ENCODE assay signal across 19 cellular contexts in genomic region chr9:74557577-74557976, GRCh38.
A peak's percentile ranks its signal among the peaks of the same experiment; 100 is the strongest.
DNase-seq lines count a peak whose midpoint lies in the region; ATAC-seq and TF ChIP-seq lines count a peak whose summit lies in the region.
"Had no signal": no experiment of that assay in that cellular context is flagged by ENCODE, and none has a peak within 500 bp of the region (broad histone marks: within the 10 kb centered on the region; RNA-seq: fewer than 3 reads in every experiment).

No MANE protein-coding gene starts in this region.

- no peak overlapping the region for H3K4me3 Mint-ChIP-seq in activated B cell treated with CpG ODN at 0.5 μM for 24 hours
- no peak overlapping the region for H3K4me3 Mint-ChIP-seq in stimulated activated naive CD8-positive, alpha-beta T cell treated with anti-CD3 and anti-CD28 coated beads, Interleukin-15, amount 100 ng/mL, for 72 hours
- H3K4me3 Mint-ChIP-seq: activated naive CD8-positive, alpha-beta T cell treated with anti-CD3 and anti-CD28 coated beads for 36 hours; activated T-cell treated with anti-CD3 and anti-CD28 coated beads, Interleukin-2, amount 50 U/mL, for 4 hours; CD8-positive, alpha-beta memory T cell; effector memory CD8-positive, alpha-beta T cell; GM23338 had no signal

- POLR2A ChIA-PET in activated B cell treated with CpG ODN at 0.5 μM for 24 hours (lab: Charles Lee): no interaction called here

- intact Hi-C loops in activated B cell treated with CpG ODN at 0.5 μM for 24 hours (cut with micrococcal nuclease): no loop called here

- H3K27ac Mint-ChIP-seq in activated B cell treated with CpG ODN at 0.5 μM for 24 hours: no peak overlapping the region
- no peak overlapping the region for H3K27ac Mint-ChIP-seq in stimulated activated naive CD8-positive, alpha-beta T cell treated with anti-CD3 and anti-CD28 coated beads, Interleukin-15, amount 100 ng/mL, for 72 hours
- H3K27ac Mint-ChIP-seq: activated naive CD8-positive, alpha-beta T cell treated with anti-CD3 and anti-CD28 coated beads for 36 hours; CD8-positive, alpha-beta memory T cell; effector memory CD8-positive, alpha-beta T cell; GM23338 had no signal

- peaks cover 16% of the 10 kb centered on the region for H3K4me1 Mint-ChIP-seq in activated B cell treated with CpG ODN at 0.5 μM for 24 hours
- peaks cover 8% of the 10 kb centered on the region for H3K4me1 Mint-ChIP-seq in stimulated activated naive CD8-positive, alpha-beta T cell treated with anti-CD3 and anti-CD28 coated beads, Interleukin-15, amount 100 ng/mL, for 72 hours
- H3K4me1 Mint-ChIP-seq: activated naive CD8-positive, alpha-beta T cell treated with anti-CD3 and anti-CD28 coated beads for 36 hours; CD8-positive, alpha-beta memory T cell had no signal

- peak; percentile 26 for ATAC-seq in GM19395 (IDR thresholded peaks at IDR 0.05; ENCODE audit: unreplicated experiment)
- peak; percentile 27 for ATAC-seq in HG03103 (IDR thresholded peaks at IDR 0.05; ENCODE audit: low read depth, unreplicated experiment)
- peak; percentile 37 for ATAC-seq in activated B cell treated with CpG ODN at 0.5 μM for 24 hours (ENCODE audit: low read depth)
- no peak for ATAC-seq in HG02678 (IDR thresholded peaks at IDR 0.05; ENCODE audit: unreplicated experiment)
- no peak for ATAC-seq in stimulated activated naive CD8-positive, alpha-beta T cell treated with anti-CD3 and anti-CD28 coated beads, Interleukin-15, amount 100 ng/mL, for 72 hours
- no peak for ATAC-seq in HG02623 (IDR thresholded peaks at IDR 0.05; ENCODE audit: unreplicated experiment)
- ATAC-seq: A549; effector memory CD8-positive, alpha-beta T cell; GM23338; left cardiac atrium had no signal

- no peaks in the 10 kb centered on the region for H3K9me3 Mint-ChIP-seq in activated B cell treated with CpG ODN at 0.5 μM for 24 hours
- no peaks in the 10 kb centered on the region for H3K9me3 Mint-ChIP-seq in stimulated activated naive CD8-positive, alpha-beta T cell treated with anti-CD3 and anti-CD28 coated beads, Interleukin-15, amount 100 ng/mL, for 72 hours
- H3K9me3 Mint-ChIP-seq: activated naive CD8-positive, alpha-beta T cell treated with anti-CD3 and anti-CD28 coated beads for 36 hours; activated T-cell treated with anti-CD3 and anti-CD28 coated beads, Interleukin-2, amount 50 U/mL, for 4 hours; CD8-positive, alpha-beta memory T cell; GM23338 had no signal

- peak; percentile 14 for DNase-seq in Ammon's horn (ENCODE audit: low spot score)
- DNase-seq in activated B cell treated with CpG ODN at 0.5 μM for 24 hours: no peak
- DNase-seq in NCI-H1105 (lab: John Stamatoyannopoulos, UW): no peak
- no peak for DNase-seq in stimulated activated naive CD8-positive, alpha-beta T cell treated with anti-CD3 and anti-CD28 coated beads, Interleukin-15, amount 100 ng/mL, for 72 hours
- DNase-seq: activated CD4-positive, alpha-beta T cell treated with anti-CD3 and anti-CD28 coated beads, Interleukin-2, amount 50 U/mL, for 48 hours; activated naive CD8-positive, alpha-beta T cell treated with anti-CD3 and anti-CD28 coated beads for 36 hours; activated T-cell treated with anti-CD3 and anti-CD28 coated beads, Interleukin-2, amount 50 U/mL, for 4 hours; CD8-positive, alpha-beta memory T cell; effector memory CD8-positive, alpha-beta T cell; left cardiac atrium; NCI-H146; NCI-H345; stimulated activated naive CD8-positive, alpha-beta T cell treated with anti-CD3 and anti-CD28 coated beads, Interleukin-15, Interleukin-2, amounts not matched to agents 100 U/mL and 50 U/mL, for 24 hours had no signal

- H3K27me3 Mint-ChIP-seq in activated B cell treated with CpG ODN at 0.5 μM for 24 hours: no peaks in the 10 kb centered on the region
- H3K27me3 Mint-ChIP-seq in stimulated activated naive CD8-positive, alpha-beta T cell treated with anti-CD3 and anti-CD28 coated beads, Interleukin-15, amount 100 ng/mL, for 72 hours: peaks cover 5% of the 10 kb centered on the region
- H3K27me3 Mint-ChIP-seq: effector memory CD8-positive, alpha-beta T cell had no signal

- TF ChIP-seq CTCF in activated B cell treated with CpG ODN at 0.5 μM for 24 hours (IDR thresholded peaks at IDR 0.05): no peak

- H3K36me3 Mint-ChIP-seq in activated B cell treated with CpG ODN at 0.5 μM for 24 hours (ENCODE audit: low read depth): no peaks in the 10 kb centered on the region
- H3K36me3 Mint-ChIP-seq: activated naive CD8-positive, alpha-beta T cell treated with anti-CD3 and anti-CD28 coated beads for 36 hours; CD8-positive, alpha-beta memory T cell had no signal

- CTCF ChIA-PET in activated B cell treated with CpG ODN at 0.5 μM for 24 hours (lab: Charles Lee): interaction anchor here (1.6 kb wide), 1 partner anchor 15 kb away, joined by 3 read pairs; no protein-coding TSS in a partner anchor

Comparison
In these comparisons a context has a peak if more than half of its experiments do, and no peak if none do; other contexts are left out.
1. ATAC-seq: peak in GM19395 (single experiment), HG03103 (single experiment) and activated B cell treated with CpG ODN at 0.5 μM for 24 hours (single experiment); none in HG02678 (single experiment), stimulated activated naive CD8-positive, alpha-beta T cell treated with anti-CD3 and anti-CD28 coated beads, Interleukin-15, amount 100 ng/mL, for 72 hours (single experiment) and HG02623 (single experiment).